19 cellular contexts compared by ENCODE assay signal in the genomic region with DNA sequence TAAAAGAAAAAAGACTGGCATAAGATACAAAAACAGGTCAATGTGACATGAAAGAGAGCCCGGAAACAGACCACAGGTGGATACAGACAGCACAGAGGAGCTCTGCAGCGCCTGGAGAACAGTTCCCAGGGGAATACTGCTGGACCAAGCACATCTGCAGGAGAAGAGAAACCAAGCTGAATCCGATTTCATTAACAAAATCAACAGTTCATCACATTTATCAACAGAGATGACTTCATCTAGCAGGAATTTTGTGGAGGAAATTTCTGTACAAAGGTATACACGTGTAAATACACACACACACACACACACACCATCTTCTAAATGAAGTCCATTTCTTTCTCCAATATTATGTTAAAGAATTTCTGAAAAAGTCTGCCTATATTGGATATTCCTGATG. TPM values are rescaled to one million over a fixed set of nuclear protein-coding genes. Genes with fewer than 3 reads are reported as not detected.
DNase-seq lines count a peak whose midpoint lies in the region; ATAC-seq, FAIRE-seq and TF ChIP-seq lines count a peak whose summit lies in the region.
"Had no signal": no experiment of that assay in that cellular context is flagged by ENCODE, and none has a peak within 500 bp of the region (broad histone marks: within the 10 kb centered on the region; RNA-seq: fewer than 3 reads in every experiment).

No MANE protein-coding gene starts in this region.

- no peaks in the 10 kb centered on the region for H3K36me3 Mint-ChIP-seq in natural killer cell
- H3K36me3 Mint-ChIP-seq in natural killer cell treated with Interleukin-12 subunit alpha and Interleukin-12 subunit beta and Interleukin-15 and Interleukin-18, amount 100 ng/mL, for 72 hours = no peaks in the 10 kb centered on the region
- H3K36me3 Mint-ChIP-seq in activated T-cell treated with anti-CD3 and anti-CD28 coated beads, Interleukin-2, amount 50 U/mL, for 24 hours (ENCODE audit: low read depth) = no peaks in the 10 kb centered on the region

- no peak for ATAC-seq in natural killer cell
- no peak for ATAC-seq in natural killer cell treated with Interleukin-12 subunit alpha and Interleukin-12 subunit beta and Interleukin-15 and Interleukin-18, amount 100 ng/mL, for 72 hours
- ATAC-seq: Panc1, Right ventricle myocardium inferior had no signal

- TF ChIP-seq CTCF in natural killer cell (IDR thresholded peaks at IDR 0.05) (no peak), bronchial epithelial cell (IDR thresholded peaks at IDR 0.05; ENCODE audit: insufficient read depth, low read length, severe bottlenecking) (no peak)

- peak overlapping the region; percentile 75 to 78 for H3K27ac Mint-ChIP-seq in natural killer cell
- H3K27ac Mint-ChIP-seq in natural killer cell treated with Interleukin-12 subunit alpha and Interleukin-12 subunit beta and Interleukin-15 and Interleukin-18, amount 100 ng/mL, for 72 hours = peak overlapping the region in 1 of 2 donors; percentile 58
- no peak overlapping the region for H3K27ac Mint-ChIP-seq in activated T-cell treated with anti-CD3 and anti-CD28 coated beads, Interleukin-2, amount 50 U/mL, for 24 hours

- no peaks in the 10 kb centered on the region for H3K36me3 ChIP-seq in bronchial epithelial cell (ENCODE audit: control insufficient read depth, insufficient read depth, low read length)

- no peak for FAIRE-seq in bronchial epithelial cell (lab: Jason Lieb, UNC)
- FAIRE-seq: A204.1, GM19239 had no signal

- H3K27me3 Mint-ChIP-seq in natural killer cell (ENCODE audit: low read depth in 2 of 2) = no peaks in the 10 kb centered on the region
- H3K27me3 Mint-ChIP-seq in natural killer cell treated with Interleukin-12 subunit alpha and Interleukin-12 subunit beta and Interleukin-15 and Interleukin-18, amount 100 ng/mL, for 72 hours = no peaks in the 10 kb centered on the region
- no peaks in the 10 kb centered on the region for H3K27me3 Mint-ChIP-seq in activated T-cell treated with anti-CD3 and anti-CD28 coated beads, Interleukin-2, amount 50 U/mL, for 24 hours

- peaks cover 25 to 35% of the 10 kb centered on the region in 2 donors for H3K4me1 Mint-ChIP-seq in natural killer cell
- H3K4me1 Mint-ChIP-seq in natural killer cell treated with Interleukin-12 subunit alpha and Interleukin-12 subunit beta and Interleukin-15 and Interleukin-18, amount 100 ng/mL, for 72 hours (ENCODE audit: low read depth in 2 of 2) = peaks cover 12 to 21% of the 10 kb centered on the region in 2 donors
- peaks cover 2% of the 10 kb centered on the region for H3K4me1 Mint-ChIP-seq in activated T-cell treated with anti-CD3 and anti-CD28 coated beads, Interleukin-2, amount 50 U/mL, for 24 hours (ENCODE audit: low read depth)

- H3K27me3 ChIP-seq in bronchial epithelial cell (ENCODE audit: control insufficient read depth, insufficient read depth, low read length) = no peaks in the 10 kb centered on the region

- no peak for DNase-seq in natural killer cell
- no peak for DNase-seq in natural killer cell treated with Interleukin-12 subunit alpha and Interleukin-12 subunit beta and Interleukin-15 and Interleukin-18, amount 100 ng/mL, for 72 hours (ENCODE audit: low spot score)
- peak; percentile 47 for DNase-seq in bronchial epithelial cell (ENCODE audit: low read depth)
- peak; percentile 31 for DNase-seq in kidney tubule cell (ENCODE audit: low spot score)
- no peak for DNase-seq in OCI-M2 (lab: John Stamatoyannopoulos, UW; ENCODE audit: unreplicated experiment)
- DNase-seq in posterior vena cava (ENCODE audit: low spot score) = no peak
- DNase-seq in activated T-cell treated with anti-CD3 and anti-CD28 coated beads, Interleukin-2, amount 50 U/mL, for 24 hours = no peak
- no peak for DNase-seq in activated CD4-positive, alpha-beta T cell treated with anti-CD3 and anti-CD28 coated beads for 1 hour
- DNase-seq: GDM1, HCEC 1CT, KG1, NCI-H1417, NCI-H1930, NCI-H345, SK-N-SH had no signal

- H3K4me3 Mint-ChIP-seq in natural killer cell = no peak overlapping the region
- no peak overlapping the region for H3K4me3 Mint-ChIP-seq in natural killer cell treated with Interleukin-12 subunit alpha and Interleukin-12 subunit beta and Interleukin-15 and Interleukin-18, amount 100 ng/mL, for 72 hours
- H3K4me3 Mint-ChIP-seq in activated T-cell treated with anti-CD3 and anti-CD28 coated beads, Interleukin-2, amount 50 U/mL, for 24 hours = no peak overlapping the region

- intact Hi-C loops in natural killer cell (cut with micrococcal nuclease) (no loop called here), posterior vena cava (cut with DNase I) (no loop called here)

- H3K9me3 Mint-ChIP-seq in natural killer cell = no peaks in the 10 kb centered on the region
- H3K9me3 Mint-ChIP-seq in natural killer cell treated with Interleukin-12 subunit alpha and Interleukin-12 subunit beta and Interleukin-15 and Interleukin-18, amount 100 ng/mL, for 72 hours = no peaks in the 10 kb centered on the region
- no peaks in the 10 kb centered on the region for H3K9me3 Mint-ChIP-seq in activated T-cell treated with anti-CD3 and anti-CD28 coated beads, Interleukin-2, amount 50 U/mL, for 24 hours

- H3K4me3 ChIP-seq in bronchial epithelial cell (ENCODE audit: low read depth, low read length) = no peak overlapping the region

RNA-seq across cellular contexts. Expression of gene YPEL1, which starts 17.1 kb away (rescaled TPM):
- 10 to 100 TPM; 59.9 to 86.3 (median 68.8) TPM for total RNA-seq in natural killer cell
- 10 to 100 TPM; 14.2 to 19.0 TPM for total RNA-seq in natural killer cell treated with Interleukin-12 subunit alpha and Interleukin-12 subunit beta and Interleukin-15 and Interleukin-18, amount 100 ng/mL, for 72 hours
- total RNA-seq in bronchial epithelial cell = 0.13 and 0.26 TPM in 2 replicates
- total RNA-seq in posterior vena cava = 1 to 10 TPM; 1.2 to 1.8 TPM

RNA-seq across cellular contexts. Expression of gene PPIL2, which starts 52.7 kb away (rescaled TPM):
- 100 to 1,000 TPM; 101 to 127 (median 124) TPM for total RNA-seq in natural killer cell
- total RNA-seq in natural killer cell treated with Interleukin-12 subunit alpha and Interleukin-12 subunit beta and Interleukin-15 and Interleukin-18, amount 100 ng/mL, for 72 hours = 10 to 100 TPM; 50.4 to 62.9 TPM
- 30.0 and 32.6 TPM in 2 replicates for total RNA-seq in bronchial epithelial cell
- 10 to 100 TPM; 28.9 to 29.5 TPM for total RNA-seq in posterior vena cava

Comparison
In these comparisons a context has a peak if more than half of its experiments do, and no peak if none do; other contexts are left out.
1. DNase-seq: peak in bronchial epithelial cell (single experiment) and kidney tubule cell (single experiment); none in natural killer cell (single experiment), natural killer cell treated with Interleukin-12 subunit alpha and Interleukin-12 subunit beta and Interleukin-15 and Interleukin-18, amount 100 ng/mL, for 72 hours (single experiment), OCI-M2 (single experiment), posterior vena cava (single experiment), activated T-cell treated with anti-CD3 and anti-CD28 coated beads, Interleukin-2, amount 50 U/mL, for 24 hours (single experiment) and activated CD4-positive, alpha-beta T cell treated with anti-CD3 and anti-CD28 coated beads for 1 hour (single experiment).
2. RNA of gene YPEL1, which starts 17.1 kb away (total RNA-seq): 59.9 to 86.3 TPM in natural killer cell and 14.2 to 19.0 TPM in natural killer cell treated with Interleukin-12 subunit alpha and Interleukin-12 subunit beta and Interleukin-15 and Interleukin-18, amount 100 ng/mL, for 72 hours; 1.2 to 1.8 TPM in posterior vena cava and 0.13 to 0.26 TPM in bronchial epithelial cell; every median in the first group is over 4 times any median in the second.